Comparison of ENCODE assay signal across 1 cellular context in genomic region chr16:21554795-21555585, GRCh38.
A peak's percentile ranks its signal among the peaks of the same experiment; 100 is the strongest.
TF ChIP-seq lines count a peak whose summit lies in the region.

No MANE protein-coding gene starts in this region.

TF ChIP-seq in GM12878, 131 proteins besides CTCF, POLR2A, EP300 and RAD21 (continued from another document and continues in another):
- no peak for TF ChIP-seq PRDM15 (CRISPR knock-in tag; IDR thresholded peaks at IDR 0.05)
- TF ChIP-seq CBFB (IDR thresholded peaks at IDR 0.05; ENCODE audit: low read depth): peak; percentile 76; the same call in 1 of the 2 replicates
- TF ChIP-seq E4F1 (IDR thresholded peaks at IDR 0.05; ENCODE audit: borderline replicate concordance, partially characterized antibody): peak; percentile 8
- peak; percentile 91 for TF ChIP-seq RELB (IDR thresholded peaks at IDR 0.05; ENCODE audit: low read depth)
- no peak for TF ChIP-seq EZH2 (IDR thresholded peaks at IDR 0.05; ENCODE audit: borderline replicate concordance, control insufficient read depth, low read depth, low read length)
- TF ChIP-seq ZZZ3 (IDR thresholded peaks at IDR 0.05; ENCODE audit: control insufficient read depth, insufficient read length, low read depth): no peak
- peak; percentile 66; the same call in 1 of the 2 replicates for TF ChIP-seq HSF1 (IDR thresholded peaks at IDR 0.05; ENCODE audit: low read depth, low read length)
- TF ChIP-seq KDM1A (IDR thresholded peaks at IDR 0.05; ENCODE audit: borderline replicate concordance): no peak
- TF ChIP-seq MEF2B (IDR thresholded peaks at IDR 0.05; ENCODE audit: partially characterized antibody, poor library complexity, severe bottlenecking): peak; percentile 46
- TF ChIP-seq NFXL1 (IDR thresholded peaks at IDR 0.05; ENCODE audit: borderline replicate concordance): no peak
- TF ChIP-seq STAT3 (IDR thresholded peaks at IDR 0.05; ENCODE audit: low read depth, low read length): no peak
- TF ChIP-seq IRF4 (IDR thresholded peaks at IDR 0.05; ENCODE audit: low read depth, low read length): peak; percentile 88
- TF ChIP-seq BACH1 (IDR thresholded peaks at IDR 0.05; ENCODE audit: borderline replicate concordance): peak; percentile 51; the same call in 1 of the 2 replicates
- TF ChIP-seq FOXM1 (IDR thresholded peaks at IDR 0.05; ENCODE audit: low read depth, low read length): peak; percentile 76; the same call in 1 of the 2 replicates
- peak; percentile 77; the same call in 1 of the 2 replicates for TF ChIP-seq TBL1XR1 (IDR thresholded peaks at IDR 0.05; ENCODE audit: low read depth, low read length)
- TF ChIP-seq KLF5 (IDR thresholded peaks at IDR 0.05; ENCODE audit: partially characterized antibody): no peak
- peak; percentile 76; the same call in 1 of the 2 replicates for TF ChIP-seq SIN3A (IDR thresholded peaks at IDR 0.05; ENCODE audit: low read depth, low read length)
- peak; percentile 99 for TF ChIP-seq TCF12 (IDR thresholded peaks at IDR 0.05; ENCODE audit: low read depth, low read length)
- no peak for TF ChIP-seq MYC (IDR thresholded peaks at IDR 0.05; ENCODE audit: insufficient read depth, insufficient read length, insufficient replicate concordance, low read length, severe bottlenecking)
- no peak for TF ChIP-seq ATF2 (IDR thresholded peaks at IDR 0.05; ENCODE audit: low read length)
- TF ChIP-seq ATF7 (IDR thresholded peaks at IDR 0.05; ENCODE audit: low read depth): peak; percentile 61; the same call in 1 of the 2 replicates
- no peak for TF ChIP-seq POLR2AphosphoS2 (IDR thresholded peaks at IDR 0.05; ENCODE audit: low read depth, low read length)
- no peak for TF ChIP-seq PML (IDR thresholded peaks at IDR 0.05; ENCODE audit: low read length)
- TF ChIP-seq MLLT1 (IDR thresholded peaks at IDR 0.05): peak; percentile 98
- TF ChIP-seq RCOR1 (conservative IDR thresholded peaks at IDR 0.05; ENCODE audit: low read depth, low read length): peak; percentile 94
- peak; percentile 85 for TF ChIP-seq ZBTB33 (IDR thresholded peaks at IDR 0.05)
- peak; percentile 85 for TF ChIP-seq SP1 (IDR thresholded peaks at IDR 0.05; ENCODE audit: low read depth, low read length)
- TF ChIP-seq NRF1 (conservative IDR thresholded peaks at IDR 0.05; ENCODE audit: low read depth, low read length): peak; percentile 35; the same call in 1 of the 2 replicates
- no peak for TF ChIP-seq CEBPB (IDR thresholded peaks at IDR 0.05; ENCODE audit: borderline replicate concordance in 1 of 2, low read depth in 2 of 2, low read length in 2 of 2)
- TF ChIP-seq SREBF1 (IDR thresholded peaks at IDR 0.05; ENCODE audit: low read length): no peak
- no peak for TF ChIP-seq CHD1 (IDR thresholded peaks at IDR 0.05; ENCODE audit: low read depth, low read length)
- TF ChIP-seq MTA3 (IDR thresholded peaks at IDR 0.05; ENCODE audit: borderline replicate concordance, low read length): no peak
- TF ChIP-seq SKIL (IDR thresholded peaks at IDR 0.05; ENCODE audit: low read depth, poor library complexity, severe bottlenecking): peak; percentile 89
- TF ChIP-seq E2F4 (IDR thresholded peaks at IDR 0.05; ENCODE audit: low read depth, low read length): no peak
- TF ChIP-seq CBX5 (IDR thresholded peaks at IDR 0.05; ENCODE audit: low read depth): peak; percentile 89; the same call in 1 of the 2 replicates
- no peak for TF ChIP-seq ZBTB11 (CRISPR knock-in tag; IDR thresholded peaks at IDR 0.05)
